14 cellular contexts compared by ENCODE assay signal in genomic region chr2:178882666-178883440, GRCh38.
A peak's percentile ranks its signal among the peaks of the same experiment; 100 is the strongest.
DNase-seq lines count a peak whose midpoint lies in the region; ATAC-seq and TF ChIP-seq lines count a peak whose summit lies in the region.
"Had no signal": no experiment of that assay in that cellular context is flagged by ENCODE, and none has a peak within 500 bp of the region (broad histone marks: within the 10 kb centered on the region; RNA-seq: fewer than 3 reads in every experiment).

No MANE protein-coding gene starts in this region.

- H2AFZ ChIP-seq in mesenchymal stem cell (ENCODE audit: low read depth, low read length): no peak overlapping the region

- H2BK120ac ChIP-seq in mesenchymal stem cell (ENCODE audit: low read depth, low read length): no peak overlapping the region

- H3K23ac ChIP-seq in mesenchymal stem cell (ENCODE audit: low read length in 2 of 2): no peak overlapping the region

- no peak overlapping the region for H3K4me2 ChIP-seq in mesenchymal stem cell (ENCODE audit: low read length, poor library complexity, severe bottlenecking)

- H3K14ac ChIP-seq in mesenchymal stem cell (ENCODE audit: low read length in 2 of 2): no peak overlapping the region

- no peak for TF ChIP-seq CTCF in epithelial cell of esophagus (IDR thresholded peaks at IDR 0.05; ENCODE audit: insufficient read depth, low read depth, low read length, missing control alignments)

- H3K79me1 ChIP-seq in mesenchymal stem cell (replicated peaks; ENCODE audit: low read length, poor library complexity, severe bottlenecking): no peaks in the 10 kb centered on the region

- H4K91ac ChIP-seq in mesenchymal stem cell (ENCODE audit: low read length): no peak overlapping the region

- H3K18ac ChIP-seq in mesenchymal stem cell (ENCODE audit: low read depth in 1 of 2, low read length in 2 of 2): no peak overlapping the region

- no peak overlapping the region for H2BK5ac ChIP-seq in mesenchymal stem cell (ENCODE audit: low read depth, low read length, poor library complexity, severe bottlenecking)

- no peaks in the 10 kb centered on the region for H3K4me1 ChIP-seq in mesenchymal stem cell (ENCODE audit: control insufficient read depth, insufficient read depth, low read depth, low read length)

- H3K36me3 ChIP-seq in mesenchymal stem cell (ENCODE audit: control insufficient read depth in 1 of 2, insufficient read depth in 2 of 2, low read depth in 1 of 2, low read length in 2 of 2): no peaks in the 10 kb centered on the region

- no peak overlapping the region for H2BK12ac ChIP-seq in mesenchymal stem cell (ENCODE audit: low read length in 2 of 2)

- H4K8ac ChIP-seq in mesenchymal stem cell (ENCODE audit: low read length): no peak overlapping the region

- no peak overlapping the region for H2AK5ac ChIP-seq in mesenchymal stem cell (ENCODE audit: low read length, severe bottlenecking)

- no peaks in the 10 kb centered on the region for H3K9me3 ChIP-seq in mesenchymal stem cell (ENCODE audit: control insufficient read depth, low read length)

- H3K27me3 ChIP-seq in mesenchymal stem cell (ENCODE audit: control insufficient read depth in 1 of 2, insufficient read depth in 1 of 2, low read length in 2 of 2): no peaks in the 10 kb centered on the region

- H2BK15ac ChIP-seq in mesenchymal stem cell (ENCODE audit: low read depth, poor library complexity, severe bottlenecking): no peak overlapping the region

- 75% methylated on average over 5 of the region's 6 CpGs for WGBS in mesenchymal stem cell

- H3K4me3 ChIP-seq in epithelial cell of esophagus (ENCODE audit: low read length) (no peak overlapping the region), mesenchymal stem cell (ENCODE audit: insufficient read depth in 1 of 2, low read depth in 1 of 2, low read length in 2 of 2) (peak overlapping the region in 1 of 2 experiments; percentile 6)

- H3K4ac ChIP-seq in mesenchymal stem cell (ENCODE audit: low read depth in 1 of 2, low read length in 2 of 2): no peak overlapping the region

- DNase-seq in EL: peak; percentile 49
- DNase-seq in RPMI7951 (ENCODE audit: low read depth): peak; percentile 66
- DNase-seq in epithelial cell of esophagus (ENCODE audit: low read depth): peak; percentile 58
- no peak for DNase-seq in mesenchymal stem cell
- no peak for DNase-seq in activated gamma-delta T cell (lab: John Stamatoyannopoulos, UW)
- DNase-seq in activated effector memory CD4-positive, alpha-beta T cell treated with Interleukin-2 at 50 U/mL for 16 hours: no peak
- DNase-seq in MV-4-11 (lab: John Stamatoyannopoulos, UW): no peak
- DNase-seq: activated CD8-positive, alpha-beta T cell treated with anti-CD3 and anti-CD28 coated beads, Interleukin-2, amount 10 ng/mL, durations not matched to agents 7 days and 5 days; DMS153; immature natural killer cell; NCI-H524; stimulated activated CD4-positive, alpha-beta T cell treated with anti-CD3 and anti-CD28 coated beads, Interleukin-2, amount 100 ng/mL, for 48 hours had no signal

- peak overlapping the region; percentile 61 for H3K9ac ChIP-seq in mesenchymal stem cell (ENCODE audit: low read length)

- H3K27ac ChIP-seq in mesenchymal stem cell (ENCODE audit: low read length, poor library complexity, severe bottlenecking): no peak overlapping the region

- ATAC-seq in HG03457 (IDR thresholded peaks at IDR 0.05; ENCODE audit: unreplicated experiment): no peak
- ATAC-seq: activated CD8-positive, alpha-beta T cell treated with anti-CD3 and anti-CD28 coated beads, Interleukin-2, amount 10 ng/mL, durations not matched to agents 7 days and 5 days; HepG2 had no signal

Comparison
In these comparisons a context has a peak if more than half of its experiments do, and no peak if none do; other contexts are left out.
1. DNase-seq: peak in EL (single experiment), RPMI7951 (single experiment) and epithelial cell of esophagus (single experiment); none in mesenchymal stem cell (single experiment), activated gamma-delta T cell (single experiment), activated effector memory CD4-positive, alpha-beta T cell treated with Interleukin-2 at 50 U/mL for 16 hours (single experiment) and MV-4-11 (single experiment).